In genomic region chr6:33752139-33753015, GRCh38 we compare ENCODE assay signal across 15 cellular contexts. TPM values are rescaled to one million over a fixed set of nuclear protein-coding genes. Genes with fewer than 3 reads are reported as not detected.
A peak's percentile ranks its signal among the peaks of the same experiment; 100 is the strongest.
DNase-seq lines count a peak whose midpoint lies in the region; ATAC-seq and TF ChIP-seq lines count a peak whose summit lies in the region.
"Had no signal": no experiment of that assay in that cellular context is flagged by ENCODE, and none has a peak within 500 bp of the region (broad histone marks: within the 10 kb centered on the region; RNA-seq: fewer than 3 reads in every experiment).

No MANE protein-coding gene starts in this region.

- no peaks in the 10 kb centered on the region for H3K27me3 ChIP-seq in DND-41 (ENCODE audit: insufficient read depth, low read length, poor library complexity)
- H3K27me3 ChIP-seq in RWPE2 (ENCODE audit: insufficient read depth, poor library complexity, severe bottlenecking), result no peaks in the 10 kb centered on the region
- no peaks in the 10 kb centered on the region for H3K27me3 ChIP-seq in neuronal stem cell (ENCODE audit: control insufficient read depth in 3 of 3, insufficient read depth in 3 of 3, low read depth in 1 of 3, low read length in 3 of 3)
- no peaks in the 10 kb centered on the region for H3K27me3 ChIP-seq in heart left ventricle
- H3K27me3 ChIP-seq: neutrophil, Peyer's patch had no signal

- H3K23ac ChIP-seq in neuronal stem cell (ENCODE audit: low read depth, low read length, poor library complexity), result no peak overlapping the region

- no peak overlapping the region for H4K8ac ChIP-seq in neuronal stem cell (ENCODE audit: low read depth, low read length)

- H2BK15ac ChIP-seq in neuronal stem cell (ENCODE audit: low read length), result no peak overlapping the region

- peak overlapping the region; percentile 36 for H2AK5ac ChIP-seq in neuronal stem cell (ENCODE audit: low read depth, low read length)

- no peak overlapping the region for H3K4me2 ChIP-seq in DND-41 (ENCODE audit: insufficient read depth, low read length)
- H3K4me2 ChIP-seq in neuronal stem cell (ENCODE audit: insufficient read depth, low read length, poor library complexity, severe bottlenecking), result no peak overlapping the region

- peaks cover 9% of the 10 kb centered on the region; the same call in 1 of the 2 replicates for H4K20me1 ChIP-seq in DND-41 (ENCODE audit: insufficient read depth, low read length)

- H2AFZ ChIP-seq in DND-41 (ENCODE audit: low read depth, low read length) (no peak overlapping the region), neuronal stem cell (ENCODE audit: low read length) (peak overlapping the region; percentile 36)

- no peaks in the 10 kb centered on the region for H3K4me1 Mint-ChIP-seq in stimulated activated effector memory CD8-positive, alpha-beta T cell treated with anti-CD3 and anti-CD28 coated beads, Interleukin-12 subunit alpha, Interleukin-12 subunit beta, amount 100 ng/mL, for 72 hours

- no peaks in the 10 kb centered on the region for H3K9me3 ChIP-seq in DND-41 (ENCODE audit: insufficient read depth, low read length, severe bottlenecking)
- no peaks in the 10 kb centered on the region for H3K9me3 ChIP-seq in RWPE2 (ENCODE audit: severe bottlenecking)
- H3K9me3 ChIP-seq in neuronal stem cell (replicated peaks in 1 of 2; ENCODE audit: control insufficient read depth in 2 of 2, insufficient read depth in 1 of 2, low read depth in 1 of 2, low read length in 2 of 2), result no peaks in the 10 kb centered on the region
- H3K9me3 ChIP-seq in heart left ventricle, result no peaks in the 10 kb centered on the region
- H3K9me3 ChIP-seq: gastroesophageal sphincter, neutrophil, Peyer's patch had no signal

- H3K4me3 Mint-ChIP-seq in stimulated activated effector memory CD8-positive, alpha-beta T cell treated with anti-CD3 and anti-CD28 coated beads, Interleukin-12 subunit alpha, Interleukin-12 subunit beta, amount 100 ng/mL, for 72 hours, result no peak overlapping the region
- H3K4me3 Mint-ChIP-seq: CD4-positive, alpha-beta T cell had no signal

- H3K27ac Mint-ChIP-seq in stimulated activated effector memory CD8-positive, alpha-beta T cell treated with anti-CD3 and anti-CD28 coated beads, Interleukin-12 subunit alpha, Interleukin-12 subunit beta, amount 100 ng/mL, for 72 hours, result no peak overlapping the region
- H3K27ac Mint-ChIP-seq: CD4-positive, alpha-beta T cell had no signal

- H3K4ac ChIP-seq in neuronal stem cell (ENCODE audit: low read length), result no peak overlapping the region

- intact Hi-C loops in heart left ventricle (cut with DNase I), result no loop called here

- DNase-seq in DND-41, result peak; percentile 57
- peak; percentile 81 for DNase-seq in NCI-H146 treated with DMSO at 0.1 percent for 48 hours (lab: John Stamatoyannopoulos, UW; ENCODE audit: unreplicated experiment)
- DNase-seq in RWPE2 (ENCODE audit: low spot score), result no peak
- DNase-seq in neuronal stem cell (ENCODE audit: low spot score), result no peak
- no peak for DNase-seq in NAMALWA (ENCODE audit: low spot score)
- DNase-seq in heart left ventricle, result no peak
- no peak for DNase-seq in stimulated activated effector memory CD8-positive, alpha-beta T cell treated with anti-CD3 and anti-CD28 coated beads, Interleukin-12 subunit alpha, Interleukin-12 subunit beta, amount 100 ng/mL, for 72 hours (ENCODE audit: low spot score in 2 of 2)
- DNase-seq: CD4-positive, alpha-beta T cell; left cardiac atrium; stimulated activated CD4-positive, alpha-beta T cell treated with anti-CD3 and anti-CD28 coated beads, Interleukin-15, amount 100 ng/mL, for 24 hours had no signal

- H3K9ac ChIP-seq in DND-41 (ENCODE audit: low read depth, low read length) (no peak overlapping the region), neuronal stem cell (ENCODE audit: low read depth, low read length, poor library complexity) (no peak overlapping the region)

- H3K18ac ChIP-seq in neuronal stem cell (ENCODE audit: low read length), result peak overlapping the region; percentile 76

- H4K91ac ChIP-seq in neuronal stem cell (ENCODE audit: low read depth, low read length, poor library complexity), result no peak overlapping the region

- no peak overlapping the region for H3K27ac ChIP-seq in DND-41 (ENCODE audit: low read length)
- H3K27ac ChIP-seq in RWPE2 (ENCODE audit: poor library complexity, severe bottlenecking), result peak overlapping the region; percentile 51
- peak overlapping the region; percentile 25 for H3K27ac ChIP-seq in neuronal stem cell (replicated peaks; ENCODE audit: low read length)
- no peak overlapping the region for H3K27ac ChIP-seq in heart left ventricle
- H3K27ac ChIP-seq: gastroesophageal sphincter, neutrophil had no signal

- no peak for TF ChIP-seq POLR2A in heart left ventricle (IDR thresholded peaks at IDR 0.05)

- no peaks in the 10 kb centered on the region for H3K9me3 Mint-ChIP-seq in stimulated activated effector memory CD8-positive, alpha-beta T cell treated with anti-CD3 and anti-CD28 coated beads, Interleukin-12 subunit alpha, Interleukin-12 subunit beta, amount 100 ng/mL, for 72 hours
- H3K9me3 Mint-ChIP-seq: CD4-positive, alpha-beta T cell had no signal

- H3K79me1 ChIP-seq in neuronal stem cell (ENCODE audit: low read depth, low read length), result no peaks in the 10 kb centered on the region

- no peak overlapping the region for H2BK12ac ChIP-seq in neuronal stem cell (ENCODE audit: low read length)

- ATAC-seq in DND-41 (ENCODE audit: insufficient read depth, low read depth) (peak; percentile 87), RWPE2 (ENCODE audit: low read depth) (peak; percentile 64), heart left ventricle (no peak), HG02884 (IDR thresholded peaks at IDR 0.05; ENCODE audit: unreplicated experiment) (no peak)
- ATAC-seq in stimulated activated effector memory CD8-positive, alpha-beta T cell treated with anti-CD3 and anti-CD28 coated beads, Interleukin-12 subunit alpha, Interleukin-12 subunit beta, amount 100 ng/mL, for 72 hours, result no peak
- ATAC-seq: gastroesophageal sphincter had no signal

- WGBS in neuronal stem cell (ENCODE audit: extremely low coverage in 2 of 2, insufficient read length in 2 of 2, insufficient replicate concordance in 1 of 2), 2 donors, result no CpG with 5 or more reads among the region's 7 CpGs
- WGBS in heart left ventricle, 4 donors, result 70 to 78% (median 70%) methylated on average over 6 to 7 of the region's 7 CpGs

- H3K4me1 ChIP-seq in DND-41 (ENCODE audit: insufficient read depth, low read length) (peaks cover 7% of the 10 kb centered on the region), RWPE2 (ENCODE audit: insufficient read depth, poor library complexity, severe bottlenecking) (peaks cover 25% of the 10 kb centered on the region), neuronal stem cell (ENCODE audit: control insufficient read depth in 2 of 2, insufficient read depth in 1 of 2, low read depth in 1 of 2, low read length in 2 of 2) (peaks cover 37% of the 10 kb centered on the region in 2 donors), heart left ventricle (peaks cover 0 to 8% (median 0%) of the 10 kb centered on the region in 12 donors)
- H3K4me1 ChIP-seq: gastroesophageal sphincter had no signal

- H3K14ac ChIP-seq in neuronal stem cell (ENCODE audit: low read length), result no peak overlapping the region

- no peaks in the 10 kb centered on the region for H3K36me3 Mint-ChIP-seq in stimulated activated effector memory CD8-positive, alpha-beta T cell treated with anti-CD3 and anti-CD28 coated beads, Interleukin-12 subunit alpha, Interleukin-12 subunit beta, amount 100 ng/mL, for 72 hours

- H3K36me3 ChIP-seq in DND-41 (ENCODE audit: insufficient read depth, low read length) (no peaks in the 10 kb centered on the region), RWPE2 (ENCODE audit: low read depth) (no peaks in the 10 kb centered on the region), neuronal stem cell (replicated peaks in 1 of 2; ENCODE audit: control insufficient read depth in 2 of 2, insufficient read depth in 2 of 2, low read length in 2 of 2) (no peaks in the 10 kb centered on the region), heart left ventricle (no peaks in the 10 kb centered on the region)
- H3K36me3 ChIP-seq: gastroesophageal sphincter, neutrophil, Peyer's patch had no signal

- H3K4me3 ChIP-seq in DND-41 (ENCODE audit: low read depth in 1 of 2, low read length in 2 of 2), result no peak overlapping the region
- H3K4me3 ChIP-seq in RWPE2 (ENCODE audit: severe bottlenecking), result no peak overlapping the region
- no peak overlapping the region for H3K4me3 ChIP-seq in neuronal stem cell (ENCODE audit: low read length in 2 of 2)
- no peak overlapping the region for H3K4me3 ChIP-seq in heart left ventricle
- H3K4me3 ChIP-seq: gastroesophageal sphincter, Peyer's patch had no signal

- no peak overlapping the region for H2BK120ac ChIP-seq in neuronal stem cell (ENCODE audit: low read depth, low read length)

- peak overlapping the region; percentile 1 for H2BK5ac ChIP-seq in neuronal stem cell (ENCODE audit: low read length)

- TF ChIP-seq CTCF in DND-41 (IDR thresholded peaks at IDR 0.05; ENCODE audit: borderline replicate concordance, extremely low read depth, low read length, poor library complexity, severe bottlenecking) (peak; percentile 28), RWPE2 (IDR thresholded peaks at IDR 0.05; ENCODE audit: poor library complexity, severe bottlenecking) (no peak), heart left ventricle (IDR thresholded peaks at IDR 0.05) (no peak)

- H3K79me2 ChIP-seq in DND-41 (ENCODE audit: insufficient read depth, low read length), result no peaks in the 10 kb centered on the region

RNA-seq across cellular contexts. Expression of gene IP6K3, which starts 5.7 kb away (rescaled TPM):
- polyA plus RNA-seq in neuronal stem cell (2013, experiment 1 of 2), result 1.7 TPM
- 1.4 TPM for polyA plus RNA-seq in neuronal stem cell (2013, experiment 2 of 2)
- 10 to 100 TPM; 11.7 to 72.4 (median 30.8) TPM for total RNA-seq in heart left ventricle
- polyA plus RNA-seq in heart left ventricle, result 10 to 100 TPM; 16.9 to 59.2 TPM
- total RNA-seq: CD4-positive, alpha-beta T cell; dermis microvascular lymphatic vessel endothelial cell had no signal

RNA-seq across cellular contexts. Expression of gene LEMD2, which starts 36.6 kb away (rescaled TPM):
- 30.6 TPM for polyA plus RNA-seq in neuronal stem cell (2013, experiment 1 of 2)
- 30.2 TPM for polyA plus RNA-seq in neuronal stem cell (2013, experiment 2 of 2)
- total RNA-seq in heart left ventricle, result 10 to 100 TPM; 21.2 to 41.5 (median 25.7) TPM
- 10 to 100 TPM; 29.9 to 51.3 TPM for polyA plus RNA-seq in heart left ventricle

RNA-seq across cellular contexts. Expression of gene UQCC2, which starts 40.9 kb away (rescaled TPM):
- polyA plus RNA-seq in neuronal stem cell (2013, experiment 1 of 2), result 222 TPM
- 222 TPM for polyA plus RNA-seq in neuronal stem cell (2013, experiment 2 of 2)
- total RNA-seq in heart left ventricle, result 100 to 1,000 TPM in 8 of 9 donors, 10 to 100 TPM in 1; 88.5 to 298 (median 195) TPM
- 100 to 1,000 TPM; 123 to 496 TPM for polyA plus RNA-seq in heart left ventricle

RNA-seq across cellular contexts. Expression of gene MLN, which starts 51.4 kb away (rescaled TPM):
- not detected for polyA plus RNA-seq in neuronal stem cell (2013, experiment 1 of 2)
- polyA plus RNA-seq in neuronal stem cell (2013, experiment 2 of 2), result not detected
- not detected for total RNA-seq in heart left ventricle
- not detected for polyA plus RNA-seq in heart left ventricle
- total RNA-seq: CD4-positive, alpha-beta T cell; dermis microvascular lymphatic vessel endothelial cell; gastroesophageal sphincter; left cardiac atrium; Peyer's patch had no signal

Comparison
In these comparisons a context has a peak if more than half of its experiments do, and no peak if none do; other contexts are left out.
1. ATAC-seq: peak in DND-41 (single experiment) and RWPE2 (single experiment); none in heart left ventricle (0 of 4), stimulated activated effector memory CD8-positive, alpha-beta T cell treated with anti-CD3 and anti-CD28 coated beads, Interleukin-12 subunit alpha, Interleukin-12 subunit beta, amount 100 ng/mL, for 72 hours (single experiment) and HG02884 (single experiment).
2. DNase-seq: peak in DND-41 (single experiment) and NCI-H146 treated with DMSO at 0.1 percent for 48 hours (single experiment); none in RWPE2 (single experiment), neuronal stem cell (single experiment), NAMALWA (single experiment), heart left ventricle (0 of 5) and stimulated activated effector memory CD8-positive, alpha-beta T cell treated with anti-CD3 and anti-CD28 coated beads, Interleukin-12 subunit alpha, Interleukin-12 subunit beta, amount 100 ng/mL, for 72 hours (0 of 2).
3. H3K27ac ChIP-seq: peak in RWPE2 (single experiment) and neuronal stem cell (single experiment); none in DND-41 (single experiment) and heart left ventricle (0 of 12).